ENCODE assay signal across 12 cellular contexts in the genomic region with DNA sequence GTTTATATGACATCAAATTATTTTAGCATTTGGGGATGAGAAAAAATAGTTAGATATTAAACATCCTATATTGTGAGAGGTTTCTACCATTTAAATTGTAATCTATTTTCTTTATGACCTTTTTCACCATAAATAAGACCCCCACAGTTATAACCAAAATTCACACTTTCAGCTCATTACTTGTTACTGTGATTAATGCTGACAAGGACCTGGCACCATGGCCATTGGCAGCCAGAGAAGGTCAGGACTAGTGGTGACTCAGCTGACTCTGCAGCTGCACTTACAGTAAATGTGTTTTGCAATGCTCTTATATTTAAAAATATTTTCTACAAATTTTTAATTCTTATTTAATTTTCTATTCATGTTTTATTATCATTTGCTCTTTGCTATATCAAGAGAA.
DNase-seq lines count a peak whose midpoint lies in the region; ATAC-seq, FAIRE-seq and TF ChIP-seq lines count a peak whose summit lies in the region.
"Had no signal": no experiment of that assay in that cellular context is flagged by ENCODE, and none has a peak within 500 bp of the region (broad histone marks: within the 10 kb centered on the region; RNA-seq: fewer than 3 reads in every experiment).

No MANE protein-coding gene starts in this region.

- H3K4me1 Mint-ChIP-seq in activated CD4-positive, alpha-beta T cell treated with anti-CD3 and anti-CD28 coated beads for 36 hours = no peaks in the 10 kb centered on the region
- no peaks in the 10 kb centered on the region for H3K4me1 Mint-ChIP-seq in effector memory CD8-positive, alpha-beta T cell (ENCODE audit: low read depth in 2 of 2)

- H3K4me1 ChIP-seq in mucosa of descending colon (ENCODE audit: low read depth) (no peaks in the 10 kb centered on the region), uterus (no peaks in the 10 kb centered on the region)

- H3K27ac ChIP-seq in dorsolateral prefrontal cortex (peak overlapping the region in 23 of 59 donors; percentile 2 to 78 (median 41)), uterus (peak overlapping the region; percentile 48 to 52)

- H3K9me3 Mint-ChIP-seq in activated CD4-positive, alpha-beta T cell treated with anti-CD3 and anti-CD28 coated beads for 36 hours (ENCODE audit: low read depth) = no peaks in the 10 kb centered on the region
- H3K9me3 Mint-ChIP-seq in effector memory CD8-positive, alpha-beta T cell = no peaks in the 10 kb centered on the region
- H3K9me3 Mint-ChIP-seq: dendritic cell treated with granulocyte-macrophage colony-stimulating factor and Interleukin-4, amounts not matched to agents 40 ng/mL and 50 ng/mL, for 4 days had no signal

- POLR2A ChIA-PET in activated CD4-positive, alpha-beta T cell treated with anti-CD3 and anti-CD28 coated beads for 36 hours (lab: Charles Lee) = interaction anchor here (0.7 kb wide), 1 partner anchor 23 kb away, joined by 3 read pairs; no protein-coding TSS in a partner anchor

- no peaks in the 10 kb centered on the region for H3K27me3 Mint-ChIP-seq in activated CD4-positive, alpha-beta T cell treated with anti-CD3 and anti-CD28 coated beads for 36 hours
- no peaks in the 10 kb centered on the region for H3K27me3 Mint-ChIP-seq in effector memory CD8-positive, alpha-beta T cell
- H3K27me3 Mint-ChIP-seq: dendritic cell treated with granulocyte-macrophage colony-stimulating factor and Interleukin-4, amounts not matched to agents 40 ng/mL and 50 ng/mL, for 4 days had no signal

- TF ChIP-seq POLR2A in uterus (IDR thresholded peaks at IDR 0.05) = no peak
- TF ChIP-seq POLR2A in GM12891 (IDR thresholded peaks at IDR 0.05; ENCODE audit: low read depth, low read length) = no peak

- no peak overlapping the region for H3K27ac Mint-ChIP-seq in activated CD4-positive, alpha-beta T cell treated with anti-CD3 and anti-CD28 coated beads for 36 hours
- H3K27ac Mint-ChIP-seq in effector memory CD8-positive, alpha-beta T cell = no peak overlapping the region
- H3K27ac Mint-ChIP-seq: dendritic cell treated with granulocyte-macrophage colony-stimulating factor and Interleukin-4, amounts not matched to agents 40 ng/mL and 50 ng/mL, for 4 days had no signal

- H3K9me3 ChIP-seq in mucosa of descending colon = no peaks in the 10 kb centered on the region
- peaks cover 0 to 3% of the 10 kb centered on the region in 2 donors for H3K9me3 ChIP-seq in uterus

- no peak overlapping the region for H3K4me3 Mint-ChIP-seq in activated CD4-positive, alpha-beta T cell treated with anti-CD3 and anti-CD28 coated beads for 36 hours
- no peak overlapping the region for H3K4me3 Mint-ChIP-seq in effector memory CD8-positive, alpha-beta T cell
- H3K4me3 Mint-ChIP-seq: dendritic cell treated with granulocyte-macrophage colony-stimulating factor and Interleukin-4, amounts not matched to agents 40 ng/mL and 50 ng/mL, for 4 days had no signal

- intact Hi-C loops in dorsolateral prefrontal cortex (cut with DNase I) (loop anchor here in 1 of 2 donors (10.0 kb wide), 1 partner anchor 108 kb away; no protein-coding TSS in a partner anchor), mucosa of descending colon (cut with DNase I, micrococcal nuclease) (no loop called here), uterus (cut with DNase I; ENCODE audit: low total_unique reads) (no loop called here)
- intact Hi-C loops in activated CD4-positive, alpha-beta T cell treated with anti-CD3 and anti-CD28 coated beads for 36 hours (cut with DNase I, micrococcal nuclease) = no loop called here

- DNase-seq in NOMO-1 treated with DMSO at 0.1 percent for 48 hours (lab: John Stamatoyannopoulos, UW; ENCODE audit: unreplicated experiment) (peak; percentile 6), NOMO-1 treated with dmso at 0.1 percent for 144 hours (lab: John Stamatoyannopoulos, UW; ENCODE audit: unreplicated experiment) (no peak), dorsolateral prefrontal cortex (peak in 8 of 10 donors; percentile 15 to 64 (median 40)), mucosa of descending colon (peak in 2 of 3 donors; percentile 19 to 53), uterus (peak; percentile 63 to 75), GM12891 (ENCODE audit: insufficient read length, low spot score) (no peak)
- DNase-seq in activated CD4-positive, alpha-beta T cell treated with anti-CD3 and anti-CD28 coated beads for 36 hours = no peak
- DNase-seq in effector memory CD8-positive, alpha-beta T cell = no peak
- DNase-seq: kidney, NCI-H1417 had no signal

- peak in 1 of 56 donors; percentile 19 for TF ChIP-seq CTCF in dorsolateral prefrontal cortex (IDR thresholded peaks at IDR 0.05 in 54 of 56, conservative IDR thresholded peaks at IDR 0.05 in 2 of 56; ENCODE audit: low read depth in 1 of 56, partially characterized antibody in 56 of 56)
- no peak for TF ChIP-seq CTCF in mucosa of descending colon (IDR thresholded peaks at IDR 0.05)
- no peak for TF ChIP-seq CTCF in uterus (IDR thresholded peaks at IDR 0.05)

- no peaks in the 10 kb centered on the region for H3K36me3 Mint-ChIP-seq in activated CD4-positive, alpha-beta T cell treated with anti-CD3 and anti-CD28 coated beads for 36 hours (ENCODE audit: low read depth)
- H3K36me3 Mint-ChIP-seq in effector memory CD8-positive, alpha-beta T cell (ENCODE audit: insufficient read depth) = no peaks in the 10 kb centered on the region

- FAIRE-seq in GM12891 (lab: Jason Lieb, UNC) = no peak
- FAIRE-seq: A204.1, kidney had no signal

- H3K36me3 ChIP-seq in mucosa of descending colon (ENCODE audit: low read depth) (no peaks in the 10 kb centered on the region), uterus (no peaks in the 10 kb centered on the region)

- CTCF ChIA-PET in activated CD4-positive, alpha-beta T cell treated with anti-CD3 and anti-CD28 coated beads for 36 hours (lab: Charles Lee) = no interaction called here

- H3K4me3 ChIP-seq in dorsolateral prefrontal cortex (no peak overlapping the region), mucosa of descending colon (no peak overlapping the region), uterus (no peak overlapping the region)

- no peak for ATAC-seq in mucosa of descending colon
- ATAC-seq in activated CD4-positive, alpha-beta T cell treated with anti-CD3 and anti-CD28 coated beads for 36 hours = no peak
- ATAC-seq in effector memory CD8-positive, alpha-beta T cell (replicated peaks) = no peak

- no peaks in the 10 kb centered on the region for H3K27me3 ChIP-seq in dorsolateral prefrontal cortex
- no peaks in the 10 kb centered on the region for H3K27me3 ChIP-seq in uterus

TF ChIP-seq in GM12891, 5 proteins besides CTCF, POLR2A, EP300 and RAD21:
- no peak for TF ChIP-seq POLR2AphosphoS5 (IDR thresholded peaks at IDR 0.05; ENCODE audit: low read depth, low read length)

Comparison
In these comparisons a context has a peak if more than half of its experiments do, and no peak if none do; other contexts are left out.
1. DNase-seq: peak in NOMO-1 treated with DMSO at 0.1 percent for 48 hours (single experiment), dorsolateral prefrontal cortex (8 of 10), mucosa of descending colon (2 of 3) and uterus (2 of 2); none in NOMO-1 treated with dmso at 0.1 percent for 144 hours (single experiment), activated CD4-positive, alpha-beta T cell treated with anti-CD3 and anti-CD28 coated beads for 36 hours (single experiment), GM12891 (single experiment) and effector memory CD8-positive, alpha-beta T cell (0 of 3).